In the genomic region with DNA sequence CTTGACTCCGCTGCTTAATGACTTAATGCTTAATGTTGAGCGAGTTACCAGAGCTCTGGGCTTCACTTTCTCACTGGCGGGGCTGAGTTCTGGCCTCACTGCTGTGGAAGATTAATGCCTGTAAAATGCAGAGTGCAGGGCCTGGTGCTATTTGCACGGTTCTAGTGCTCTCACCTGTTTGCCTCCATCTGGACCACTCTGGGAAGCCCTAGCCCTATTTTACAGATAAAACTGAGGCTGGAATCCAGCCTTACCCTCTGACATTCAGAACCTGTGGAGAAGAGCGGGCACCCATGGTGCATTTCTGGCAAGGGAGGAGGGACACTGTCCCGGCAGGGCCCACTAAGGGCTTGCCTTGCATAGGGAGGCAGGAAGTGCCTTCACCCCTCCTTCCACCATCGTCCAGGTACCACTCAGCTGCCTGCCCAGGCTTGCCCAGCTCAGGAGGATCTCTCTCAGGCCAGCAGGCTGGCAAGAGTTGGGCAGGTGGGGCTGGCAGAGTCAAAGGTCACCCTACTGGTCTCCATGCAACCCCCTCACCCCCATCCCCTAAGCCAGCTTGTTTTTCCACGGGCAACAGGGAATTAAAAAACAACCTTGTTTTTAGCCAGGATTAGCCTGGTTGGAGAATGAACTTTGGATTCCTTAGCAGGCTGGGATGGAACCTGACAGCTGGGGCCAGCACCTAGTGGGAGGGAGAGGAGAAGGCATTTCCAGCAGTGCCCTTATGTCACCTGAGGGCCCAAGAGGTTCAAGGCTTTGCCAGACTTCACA, we compare ENCODE assay signal across 1 cellular context.
TF ChIP-seq lines count a peak whose summit lies in the region.

No MANE protein-coding gene starts in this region.

TF ChIP-seq in WTC11, 78 proteins besides CTCF, POLR2A, EP300 and RAD21 (continued from another document):
- TF ChIP-seq, protein P1, sequence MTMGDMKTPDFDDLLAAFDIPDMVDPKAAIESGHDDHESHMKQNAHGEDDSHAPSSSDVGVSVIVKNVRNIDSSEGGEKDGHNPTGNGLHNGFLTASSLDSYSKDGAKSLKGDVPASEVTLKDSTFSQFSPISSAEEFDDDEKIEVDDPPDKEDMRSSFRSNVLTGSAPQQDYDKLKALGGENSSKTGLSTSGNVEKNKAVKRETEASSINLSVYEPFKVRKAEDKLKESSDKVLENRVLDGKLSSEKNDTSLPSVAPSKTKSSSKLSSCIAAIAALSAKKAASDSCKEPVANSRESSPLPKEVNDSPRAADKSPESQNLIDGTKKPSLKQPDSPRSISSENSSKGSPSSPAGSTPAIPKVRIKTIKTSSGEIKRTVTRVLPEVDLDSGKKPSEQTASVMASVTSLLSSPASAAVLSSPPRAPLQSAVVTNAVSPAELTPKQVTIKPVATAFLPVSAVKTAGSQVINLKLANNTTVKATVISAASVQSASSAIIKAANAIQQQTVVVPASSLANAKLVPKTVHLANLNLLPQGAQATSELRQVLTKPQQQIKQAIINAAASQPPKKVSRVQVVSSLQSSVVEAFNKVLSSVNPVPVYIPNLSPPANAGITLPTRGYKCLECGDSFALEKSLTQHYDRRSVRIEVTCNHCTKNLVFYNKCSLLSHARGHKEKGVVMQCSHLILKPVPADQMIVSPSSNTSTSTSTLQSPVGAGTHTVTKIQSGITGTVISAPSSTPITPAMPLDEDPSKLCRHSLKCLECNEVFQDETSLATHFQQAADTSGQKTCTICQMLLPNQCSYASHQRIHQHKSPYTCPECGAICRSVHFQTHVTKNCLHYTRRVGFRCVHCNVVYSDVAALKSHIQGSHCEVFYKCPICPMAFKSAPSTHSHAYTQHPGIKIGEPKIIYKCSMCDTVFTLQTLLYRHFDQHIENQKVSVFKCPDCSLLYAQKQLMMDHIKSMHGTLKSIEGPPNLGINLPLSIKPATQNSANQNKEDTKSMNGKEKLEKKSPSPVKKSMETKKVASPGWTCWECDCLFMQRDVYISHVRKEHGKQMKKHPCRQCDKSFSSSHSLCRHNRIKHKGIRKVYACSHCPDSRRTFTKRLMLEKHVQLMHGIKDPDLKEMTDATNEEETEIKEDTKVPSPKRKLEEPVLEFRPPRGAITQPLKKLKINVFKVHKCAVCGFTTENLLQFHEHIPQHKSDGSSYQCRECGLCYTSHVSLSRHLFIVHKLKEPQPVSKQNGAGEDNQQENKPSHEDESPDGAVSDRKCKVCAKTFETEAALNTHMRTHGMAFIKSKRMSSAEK (CRISPR knock-in tag; IDR thresholded peaks at IDR 0.05; ENCODE audit: borderline replicate concordance), result no peak
- TF ChIP-seq OVOL2 (CRISPR knock-in tag; IDR thresholded peaks at IDR 0.05; ENCODE audit: borderline replicate concordance), result no peak
- TF ChIP-seq, protein P2, sequence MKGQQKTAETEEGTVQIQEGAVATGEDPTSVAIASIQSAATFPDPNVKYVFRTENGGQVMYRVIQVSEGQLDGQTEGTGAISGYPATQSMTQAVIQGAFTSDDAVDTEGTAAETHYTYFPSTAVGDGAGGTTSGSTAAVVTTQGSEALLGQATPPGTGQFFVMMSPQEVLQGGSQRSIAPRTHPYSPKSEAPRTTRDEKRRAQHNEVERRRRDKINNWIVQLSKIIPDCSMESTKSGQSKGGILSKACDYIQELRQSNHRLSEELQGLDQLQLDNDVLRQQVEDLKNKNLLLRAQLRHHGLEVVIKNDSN (CRISPR knock-in tag; IDR thresholded peaks at IDR 0.05), result no peak
- TF ChIP-seq, protein P3, sequence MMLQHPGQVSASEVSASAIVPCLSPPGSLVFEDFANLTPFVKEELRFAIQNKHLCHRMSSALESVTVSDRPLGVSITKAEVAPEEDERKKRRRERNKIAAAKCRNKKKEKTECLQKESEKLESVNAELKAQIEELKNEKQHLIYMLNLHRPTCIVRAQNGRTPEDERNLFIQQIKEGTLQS (CRISPR knock-in tag; conservative IDR thresholded peaks at IDR 0.05), result no peak
TF ChIP-seq in WTC11: peak in this region for 0.
